ENCODE assay signal across 18 cellular contexts in genomic region chr10:3167611-3168330, GRCh38. TPM values are rescaled to one million over a fixed set of nuclear protein-coding genes. Genes with fewer than 3 reads are reported as not detected.
DNase-seq lines count a peak whose midpoint lies in the region; ATAC-seq, FAIRE-seq and TF ChIP-seq lines count a peak whose summit lies in the region.
"Had no signal": no experiment of that assay in that cellular context is flagged by ENCODE, and none has a peak within 500 bp of the region (broad histone marks: within the 10 kb centered on the region; RNA-seq: fewer than 3 reads in every experiment).

No MANE protein-coding gene starts in this region.

- no peaks in the 10 kb centered on the region for H3F3A ChIP-seq in smooth muscle cell (ENCODE audit: low read depth)
- no peaks in the 10 kb centered on the region for H3F3A ChIP-seq in GM23338 (replicated peaks; ENCODE audit: low read depth)

- H3K27ac Mint-ChIP-seq in activated T-helper 17 cell treated with anti-CD3 and anti-CD28 coated beads, Interleukin-2, amount 50 U/mL, for 72 hours, result peak overlapping the region; percentile 18
- H3K27ac Mint-ChIP-seq in GM23338, result no peak overlapping the region
- H3K27ac Mint-ChIP-seq: CD4-positive, alpha-beta T cell; HFFc6 had no signal

- H3K27me3 ChIP-seq in mammary epithelial cell (ENCODE audit: insufficient read depth, low read length), result no peaks in the 10 kb centered on the region
- no peaks in the 10 kb centered on the region for H3K27me3 ChIP-seq in breast epithelium
- no peaks in the 10 kb centered on the region for H3K27me3 ChIP-seq in smooth muscle cell (ENCODE audit: low read depth)
- H3K27me3 ChIP-seq in GM23338 (ENCODE audit: insufficient read depth), result no peaks in the 10 kb centered on the region
- H3K27me3 ChIP-seq: BLaER1 treated with 17β-estradiol and CSF1 and Interleukin-3, amounts not matched to agents 10 nM and 100 nM had no signal

- H3K36me3 ChIP-seq in mammary epithelial cell (ENCODE audit: insufficient read depth, low read length) (peaks cover 48% of the 10 kb centered on the region), breast epithelium (peaks cover 16% of the 10 kb centered on the region), kidney (ENCODE audit: control insufficient read depth in 1 of 2, insufficient read depth in 2 of 2, low read length in 2 of 2) (peaks cover 33 to 45% of the 10 kb centered on the region in 2 donors), smooth muscle cell (ENCODE audit: low read depth) (peaks cover 19% of the 10 kb centered on the region), GM23338 (ENCODE audit: insufficient read depth) (peaks cover 10% of the 10 kb centered on the region; the same call in 1 of the 2 replicates)

- TF ChIP-seq CTCF in mammary epithelial cell (conservative IDR thresholded peaks at IDR 0.05 in 1 of 2, IDR thresholded peaks at IDR 0.05 in 1 of 2; ENCODE audit: extremely low read depth in 1 of 2, insufficient read depth in 1 of 2, low read depth in 1 of 2, low read length in 2 of 2), result no peak
- no peak for TF ChIP-seq CTCF in breast epithelium (IDR thresholded peaks at IDR 0.05)
- TF ChIP-seq CTCF in kidney (IDR thresholded peaks at IDR 0.05; ENCODE audit: borderline replicate concordance, extremely low read depth, insufficient read depth), result no peak
- TF ChIP-seq CTCF in smooth muscle cell (IDR thresholded peaks at IDR 0.05; ENCODE audit: borderline replicate concordance, insufficient read depth, poor library complexity, severe bottlenecking), result no peak
- TF ChIP-seq CTCF in GM23338 (conservative IDR thresholded peaks at IDR 0.05; ENCODE audit: low read depth in 2 of 2), result no peak

- BruUV-seq in mammary epithelial cell (replicated peaks; lab: Mats Ljungman, UMichigan), result no TSS peak

- H3K9me3 ChIP-seq in mammary epithelial cell (replicated peaks; ENCODE audit: insufficient read depth, low read length), result no peaks in the 10 kb centered on the region
- H3K9me3 ChIP-seq in breast epithelium, result no peaks in the 10 kb centered on the region
- H3K9me3 ChIP-seq in kidney (ENCODE audit: control insufficient read depth in 1 of 2, low read length in 2 of 2), result no peaks in the 10 kb centered on the region
- H3K9me3 ChIP-seq in smooth muscle cell (replicated peaks; ENCODE audit: low read depth), result no peaks in the 10 kb centered on the region

- dilution Hi-C loops in mammary epithelial cell (cut with HindIII; ENCODE audit: low sequenced_read_pairs), result loop anchor here (5.0 kb wide), 1 partner anchor 35 kb away; no protein-coding TSS in a partner anchor

- no peak for ATAC-seq in activated T-helper 17 cell treated with anti-CD3 and anti-CD28 coated beads, Interleukin-2, amount 50 U/mL, for 72 hours (replicated peaks)
- ATAC-seq in HG03457 (IDR thresholded peaks at IDR 0.05; ENCODE audit: unreplicated experiment) (no peak), GM23338 (no peak)

- H3K79me2 ChIP-seq in mammary epithelial cell (ENCODE audit: insufficient read depth, low read length) (peaks cover 50% of the 10 kb centered on the region), smooth muscle cell (ENCODE audit: low read depth) (peaks cover 18% of the 10 kb centered on the region), GM23338 (replicated peaks; ENCODE audit: insufficient read depth) (peaks cover 3% of the 10 kb centered on the region; the same call in 1 of the 2 replicates)

- peak overlapping the region; percentile 76 for H3K4me3 Mint-ChIP-seq in activated T-helper 17 cell treated with anti-CD3 and anti-CD28 coated beads, Interleukin-2, amount 50 U/mL, for 72 hours
- H3K4me3 Mint-ChIP-seq in GM23338, result no peak overlapping the region
- H3K4me3 Mint-ChIP-seq: CD4-positive, alpha-beta T cell; HFFc6; IgD-negative memory B cell had no signal

- H2AFZ ChIP-seq in mammary epithelial cell (ENCODE audit: low read depth, low read length) (no peak overlapping the region), smooth muscle cell (ENCODE audit: low read depth) (no peak overlapping the region), GM23338 (no peak overlapping the region)

- no peaks in the 10 kb centered on the region for H3K27me3 Mint-ChIP-seq in activated T-helper 17 cell treated with anti-CD3 and anti-CD28 coated beads, Interleukin-2, amount 50 U/mL, for 72 hours
- H3K27me3 Mint-ChIP-seq in GM23338 (ENCODE audit: insufficient read depth, low read depth, poor library complexity), result peaks cover 9% of the 10 kb centered on the region
- H3K27me3 Mint-ChIP-seq: CD4-positive, alpha-beta T cell; IgD-negative memory B cell had no signal

- no peak overlapping the region for H3K27ac ChIP-seq in mammary epithelial cell (ENCODE audit: insufficient read depth, low read depth, low read length)
- no peak overlapping the region for H3K27ac ChIP-seq in breast epithelium
- H3K27ac ChIP-seq in kidney (ENCODE audit: low read depth in 2 of 2, low read length in 2 of 2), result no peak overlapping the region
- H3K27ac ChIP-seq in smooth muscle cell (ENCODE audit: low read depth), result peak overlapping the region; percentile 23
- no peak overlapping the region for H3K27ac ChIP-seq in GM23338 (ENCODE audit: low read depth)
- H3K27ac ChIP-seq: BLaER1 treated with 17β-estradiol and CSF1 and Interleukin-3, amounts not matched to agents 10 nM and 100 nM had no signal

- H3K4me1 ChIP-seq in mammary epithelial cell (ENCODE audit: insufficient read depth, low read length) (peaks cover 15% of the 10 kb centered on the region), breast epithelium (peaks cover 0 to 7% of the 10 kb centered on the region in 2 donors), kidney (ENCODE audit: control insufficient read depth in 1 of 2, insufficient read depth in 1 of 2, low read depth in 1 of 2, low read length in 2 of 2) (peaks cover 0 to 4% of the 10 kb centered on the region in 2 donors), smooth muscle cell (ENCODE audit: low read depth) (no peaks in the 10 kb centered on the region), GM23338 (ENCODE audit: insufficient read depth) (no peaks in the 10 kb centered on the region)

- WGBS in mammary epithelial cell (ENCODE audit: low coverage, missing lambda C conversion rate), result 96% methylated on average over 16 of the region's 21 CpGs
- WGBS in smooth muscle cell (ENCODE audit: low lambda C conversion rate), result 97% methylated on average over 21 of the region's 21 CpGs

- TF ChIP-seq POLR2A in breast epithelium (IDR thresholded peaks at IDR 0.05), result no peak

- no peaks in the 10 kb centered on the region for H4K20me1 ChIP-seq in mammary epithelial cell (ENCODE audit: insufficient read depth, low read length)
- peaks cover 14% of the 10 kb centered on the region for H4K20me1 ChIP-seq in smooth muscle cell (ENCODE audit: low read depth)
- no peaks in the 10 kb centered on the region; the same call in none of the 2 replicates for H4K20me1 ChIP-seq in GM23338 (replicated peaks; ENCODE audit: insufficient read depth)

- no peaks in the 10 kb centered on the region for H3K9me2 ChIP-seq in GM23338 (ENCODE audit: insufficient read depth)

- in situ Hi-C loops in mammary epithelial cell (cut with MboI; ENCODE audit: low sequenced_read_pairs in 2 of 2), result no loop called here

- DNase-seq in mammary epithelial cell (peak; percentile 8), breast epithelium (ENCODE audit: low spot score in 2 of 2) (no peak), kidney (peak; percentile 47), smooth muscle cell (lab: John Stamatoyannopoulos, UW; ENCODE audit: unreplicated experiment) (no peak), GM23338 (ENCODE audit: low spot score) (no peak), NCI-H748 treated with DMSO at 0.1 percent for 48 hours (lab: John Stamatoyannopoulos, UW) (no peak)
- DNase-seq: 8988T; Calu3; CD4-positive, alpha-beta T cell; DMS 273 treated with DMSO at 0.1 percent for 48 hours; HCEC 1CT; HFFc6 had no signal

- CTCF ChIA-PET in mammary epithelial cell (lab: Charles Lee; ENCODE audit: low non-redundant PET), result no interaction called here

- intact Hi-C loops in mammary epithelial cell (cut with micrococcal nuclease), result no loop called here
- intact Hi-C loops in breast epithelium (cut with DNase I; ENCODE audit: low total_unique reads), result no loop called here
- intact Hi-C loops in kidney (cut with DNase I), result no loop called here

- peaks cover 96% of the 10 kb centered on the region for H3K36me3 Mint-ChIP-seq in activated T-helper 17 cell treated with anti-CD3 and anti-CD28 coated beads, Interleukin-2, amount 50 U/mL, for 72 hours (ENCODE audit: low read depth)
- H3K36me3 Mint-ChIP-seq in GM23338 (ENCODE audit: low read depth), result peaks cover 39% of the 10 kb centered on the region; the same call in 2 of the 3 replicates

- H3K4me3 ChIP-seq in mammary epithelial cell (replicated peaks in 1 of 3; ENCODE audit: insufficient read depth in 1 of 3, low read depth in 2 of 3, low read length in 3 of 3) (no peak overlapping the region), breast epithelium (no peak overlapping the region), kidney (ENCODE audit: low read length in 2 of 2) (no peak overlapping the region), smooth muscle cell (no peak overlapping the region), GM23338 (no peak overlapping the region)

- H3K9me3 Mint-ChIP-seq in activated T-helper 17 cell treated with anti-CD3 and anti-CD28 coated beads, Interleukin-2, amount 50 U/mL, for 72 hours, result no peaks in the 10 kb centered on the region
- no peaks in the 10 kb centered on the region for H3K9me3 Mint-ChIP-seq in GM23338
- H3K9me3 Mint-ChIP-seq: CD4-positive, alpha-beta T cell; HFFc6; IgD-negative memory B cell had no signal

- H3K4me2 ChIP-seq in mammary epithelial cell (ENCODE audit: insufficient read depth, low read depth, low read length) (no peak overlapping the region), smooth muscle cell (no peak overlapping the region), GM23338 (no peak overlapping the region)

- H3K9ac ChIP-seq in mammary epithelial cell (ENCODE audit: insufficient read depth, low read length), result no peak overlapping the region
- no peak overlapping the region for H3K9ac ChIP-seq in kidney (ENCODE audit: low read length in 2 of 2)
- no peak overlapping the region for H3K9ac ChIP-seq in smooth muscle cell (ENCODE audit: low read depth)
- H3K9ac ChIP-seq: BLaER1 treated with 17β-estradiol and CSF1 and Interleukin-3, amounts not matched to agents 10 nM and 100 nM had no signal

- peaks cover 5% of the 10 kb centered on the region for H3K4me1 Mint-ChIP-seq in activated T-helper 17 cell treated with anti-CD3 and anti-CD28 coated beads, Interleukin-2, amount 50 U/mL, for 72 hours
- no peaks in the 10 kb centered on the region for H3K4me1 Mint-ChIP-seq in GM23338

- no peak for FAIRE-seq in kidney (lab: Jason Lieb, UNC)
- FAIRE-seq: G401.6, GM12892 had no signal

TF ChIP-seq in GM23338, 12 proteins besides CTCF, POLR2A, EP300 and RAD21:
- no peak for TF ChIP-seq ZNF331 (CRISPR knock-in tag; IDR thresholded peaks at IDR 0.05; ENCODE audit: low read depth)

RNA-seq across cellular contexts. Expression of gene PITRM1, which starts 4.8 kb away (rescaled TPM):
- total RNA-seq in mammary epithelial cell (100 to 1,000 TPM in 1 of 2 donors, 10 to 100 TPM in 1; 99.0 to 127 TPM), breast epithelium (10 to 100 TPM; 64.9 to 76.0 (median 75.8) TPM), kidney (60.7 TPM), smooth muscle cell (55.9 and 61.3 TPM in 2 replicates)
- polyA plus RNA-seq in mammary epithelial cell (71.5 TPM), kidney (ENCODE audit: insufficient read depth, low read depth, low replicate concordance) (28.8 TPM), smooth muscle cell (49.2 and 53.8 TPM in 2 replicates), GM23338 (2016; fragmentation: Nextera tagmentation; extraction: Ambion mirVana) (25.1 and 29.0 TPM in 2 replicates)
- 118 TPM for polyA minus RNA-seq in mammary epithelial cell
- total RNA-seq in activated T-helper 17 cell treated with anti-CD3 and anti-CD28 coated beads, Interleukin-2, amount 50 U/mL, for 72 hours, result 100 to 1,000 TPM; 160 to 169 TPM
- total RNA-seq in GM23338 (2014; rRNA removed; shearing (Covaris generic)), result 33.0 and 51.1 TPM in 2 replicates

Comparison
In these comparisons a context has a peak if more than half of its experiments do, and no peak if none do; other contexts are left out.
1. DNase-seq: peak in mammary epithelial cell (single experiment) and kidney (single experiment); none in breast epithelium (0 of 2), smooth muscle cell (single experiment), GM23338 (single experiment) and NCI-H748 treated with DMSO at 0.1 percent for 48 hours (single experiment).